13 cellular contexts compared by ENCODE assay signal in the genomic region with DNA sequence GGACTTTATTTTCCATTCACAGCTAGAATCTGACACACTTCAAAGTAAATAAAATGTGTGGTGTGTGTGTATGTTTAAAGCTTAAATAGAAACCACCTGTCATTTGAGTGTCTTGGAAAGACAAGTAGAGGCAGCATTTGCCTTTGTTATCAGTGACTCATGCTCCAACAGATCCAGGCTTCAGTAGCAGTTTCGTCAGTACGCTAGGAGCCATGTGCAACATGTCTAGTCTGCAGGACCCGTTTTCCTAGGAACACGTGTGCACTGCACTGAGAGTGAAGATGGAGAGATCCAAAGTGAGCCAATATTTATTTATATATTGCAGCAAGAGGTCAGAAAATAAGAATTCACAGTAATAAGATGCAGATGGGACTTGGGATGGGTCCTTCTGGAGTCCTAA. TPM values are rescaled to one million over a fixed set of nuclear protein-coding genes. Genes with fewer than 3 reads are reported as not detected.
DNase-seq lines count a peak whose midpoint lies in the region; ATAC-seq and TF ChIP-seq lines count a peak whose summit lies in the region.
"Had no signal": no experiment of that assay in that cellular context is flagged by ENCODE, and none has a peak within 500 bp of the region (broad histone marks: within the 10 kb centered on the region; RNA-seq: fewer than 3 reads in every experiment).

No MANE protein-coding gene starts in this region.

- peaks cover 0 to 1% (median 0%) of the 10 kb centered on the region in 3 donors for H3K27me3 ChIP-seq in psoas muscle (ENCODE audit: insufficient read depth in 3 of 3, low read length in 2 of 3)
- H3K27me3 ChIP-seq in testis = no peaks in the 10 kb centered on the region

- CTCF ChIA-PET in Calu3 (lab: Charles Lee) = no interaction called here

- no peaks in the 10 kb centered on the region for H3K36me3 Mint-ChIP-seq in Calu3 (ENCODE audit: insufficient read depth, unreplicated experiment)
- H3K36me3 Mint-ChIP-seq: CD4-positive, CD25-positive, alpha-beta regulatory T cell had no signal

- no peaks in the 10 kb centered on the region for H3K36me3 ChIP-seq in psoas muscle (ENCODE audit: insufficient read depth in 1 of 2, low read depth in 1 of 2)
- no peaks in the 10 kb centered on the region for H3K36me3 ChIP-seq in testis (ENCODE audit: low read depth, missing control alignments)

- no peak overlapping the region for H3K4me3 Mint-ChIP-seq in Calu3 (ENCODE audit: low read depth, unreplicated experiment)
- H3K4me3 Mint-ChIP-seq: activated CD4-positive, alpha-beta memory T cell treated with anti-CD3 and anti-CD28 coated beads, Interleukin-2, amount 10 ng/mL, durations not matched to agents 7 days and 5 days; CD4-positive, CD25-positive, alpha-beta regulatory T cell had no signal

- no peak overlapping the region for H3K27ac Mint-ChIP-seq in Calu3 (ENCODE audit: unreplicated experiment)
- H3K27ac Mint-ChIP-seq: activated CD4-positive, alpha-beta memory T cell treated with anti-CD3 and anti-CD28 coated beads, Interleukin-2, amount 10 ng/mL, durations not matched to agents 7 days and 5 days; CD4-positive, CD25-positive, alpha-beta regulatory T cell had no signal

- no peaks in the 10 kb centered on the region for H3K9me3 Mint-ChIP-seq in Calu3 (ENCODE audit: low read depth, unreplicated experiment)
- H3K9me3 Mint-ChIP-seq: activated CD4-positive, alpha-beta memory T cell treated with anti-CD3 and anti-CD28 coated beads, Interleukin-2, amount 10 ng/mL, durations not matched to agents 7 days and 5 days had no signal

- DNase-seq in A172 (ENCODE audit: low spot score) (peak; percentile 17), EH (ENCODE audit: low read depth) (peak; percentile 82), SHP77 (lab: John Stamatoyannopoulos, UW) (peak; percentile 84 to 87), fibroblast of mammary gland (ENCODE audit: low read depth) (peak; percentile 95), DMS79 treated with DMSO at 0.1 percent for 48 hours (lab: John Stamatoyannopoulos, UW) (no peak), Calu3 (no peak), psoas muscle (no peak), testis (no peak)
- DNase-seq: activated CD4-positive, alpha-beta memory T cell treated with anti-CD3 and anti-CD28 coated beads, Interleukin-2, amount 10 ng/mL, durations not matched to agents 7 days and 5 days; activated naive CD4-positive, alpha-beta T cell treated with anti-CD3 and anti-CD28 coated beads, Interleukin-2, amount 50 U/mL, for 16 hours; CD4-positive, CD25-positive, alpha-beta regulatory T cell; NCI-H748 treated with DMSO at 0.1 percent for 48 hours had no signal

- H3K9me3 ChIP-seq in psoas muscle (no peaks in the 10 kb centered on the region), testis (no peaks in the 10 kb centered on the region)

- ATAC-seq in psoas muscle = no peak

- H3K27ac ChIP-seq in psoas muscle (no peak overlapping the region), testis (no peak overlapping the region)

- WGBS in psoas muscle, 3 donors = 46 to 59% (median 54%) methylated on average over 4 of the region's 4 CpGs
- 49 to 65% methylated on average over 4 of the region's 4 CpGs for WGBS in testis, 2 donors

- peaks cover 20% of the 10 kb centered on the region for H3K4me1 Mint-ChIP-seq in Calu3 (ENCODE audit: low read depth, unreplicated experiment)
- H3K4me1 Mint-ChIP-seq: activated CD4-positive, alpha-beta memory T cell treated with anti-CD3 and anti-CD28 coated beads, Interleukin-2, amount 10 ng/mL, durations not matched to agents 7 days and 5 days; CD4-positive, CD25-positive, alpha-beta regulatory T cell had no signal

- H3K4me3 ChIP-seq in fibroblast of mammary gland (ENCODE audit: control insufficient read depth, low read depth, low read length) (no peak overlapping the region), psoas muscle (no peak overlapping the region), testis (no peak overlapping the region)

- no TSS peak for BruUV-seq in Calu3 (replicated peaks; lab: Mats Ljungman, UMichigan)

- no peaks in the 10 kb centered on the region for H3K27me3 Mint-ChIP-seq in Calu3 (ENCODE audit: unreplicated experiment)

- TF ChIP-seq POLR2A in testis (IDR thresholded peaks at IDR 0.05) = no peak

- H3K4me1 ChIP-seq in psoas muscle (no peaks in the 10 kb centered on the region), testis (peaks cover 3% of the 10 kb centered on the region)

- TF ChIP-seq CTCF in fibroblast of mammary gland (conservative IDR thresholded peaks at IDR 0.05; ENCODE audit: control insufficient read depth, insufficient read depth, low read depth, low read length) (no peak), Calu3 (IDR thresholded peaks at IDR 0.05; ENCODE audit: unreplicated experiment) (no peak), psoas muscle (IDR thresholded peaks at IDR 0.05) (no peak), testis (IDR thresholded peaks at IDR 0.05) (no peak)

- intact Hi-C loops in Calu3 (cut with micrococcal nuclease; ENCODE audit: unreplicated experiment) = no loop called here
- intact Hi-C loops in psoas muscle (cut with DNase I) = no loop called here
- intact Hi-C loops in testis (cut with DNase I; ENCODE audit: low total_unique reads) = no loop called here

RNA-seq across cellular contexts. Expression of a gene that starts 41.8 kb away (rescaled TPM):
- total RNA-seq in A172 (2014; rRNA removed; shearing (Covaris generic)) = 0.34 TPM in 1 of 2 replicates, not detected in the other
- total RNA-seq in Calu3 (2022) = not detected in 2 replicates
- total RNA-seq in psoas muscle = 1 to 10 TPM in 3 of 4 donors, under 1 TPM in 1; 0.74 to 3.7 (median 1.6) TPM
- 1 to 10 TPM in 2 of 3 donors, under 1 TPM in 1; 0.79 to 1.5 (median 1.0) TPM for polyA plus RNA-seq in psoas muscle
- 10 to 100 TPM; 48.1 to 67.9 TPM for total RNA-seq in testis
- polyA plus RNA-seq in testis (ENCODE audit: insufficient read depth, low read depth, low replicate concordance) = 11.7 TPM
- total RNA-seq: CD4-positive, CD25-positive, alpha-beta regulatory T cell; T-helper 1 cell treated with Interleukin-12 subunit alpha and Interleukin-12 subunit beta and Interleukin-4 antibody, amounts not matched to agents 30 ng/mL and 1 ng/mL, for 36 hours had no signal
- polyA plus RNA-seq: CD4-positive, CD25-positive, alpha-beta regulatory T cell had no signal

Comparison
In these comparisons a context has a peak if more than half of its experiments do, and no peak if none do; other contexts are left out.
1. DNase-seq: peak in A172 (single experiment), EH (single experiment), SHP77 (2 of 2) and fibroblast of mammary gland (single experiment); none in DMS79 treated with DMSO at 0.1 percent for 48 hours (single experiment), Calu3 (single experiment), psoas muscle (0 of 2) and testis (single experiment).
2. RNA of a gene that starts 41.8 kb away (total RNA-seq): 48.1 to 67.9 TPM in testis; 0.74 to 3.7 TPM in psoas muscle, 0.34 TPM in A172 and not detected in Calu3; every median in the first group is over 10 times any median in the second.